In genomic region chr1:187203257-187203656, GRCh38 we compare ENCODE assay signal across 17 cellular contexts.
DNase-seq lines count a peak whose midpoint lies in the region; ATAC-seq and TF ChIP-seq lines count a peak whose summit lies in the region.
"Had no signal": no experiment of that assay in that cellular context is flagged by ENCODE, and none has a peak within 500 bp of the region (broad histone marks: within the 10 kb centered on the region; RNA-seq: fewer than 3 reads in every experiment).

No MANE protein-coding gene starts in this region.

- H3K9me3 ChIP-seq in RWPE2 (ENCODE audit: severe bottlenecking) = no peaks in the 10 kb centered on the region
- no peaks in the 10 kb centered on the region for H3K9me3 ChIP-seq in upper lobe of right lung

- TF ChIP-seq CTCF in RWPE2 (IDR thresholded peaks at IDR 0.05; ENCODE audit: poor library complexity, severe bottlenecking) (no peak), upper lobe of right lung (IDR thresholded peaks at IDR 0.05) (no peak)

- H3K36me3 ChIP-seq in RWPE2 (ENCODE audit: low read depth) (no peaks in the 10 kb centered on the region), upper lobe of right lung (no peaks in the 10 kb centered on the region)

- H3K27me3 ChIP-seq in RWPE2 (ENCODE audit: insufficient read depth, poor library complexity, severe bottlenecking) = no peaks in the 10 kb centered on the region
- H3K27me3 ChIP-seq in upper lobe of right lung = no peaks in the 10 kb centered on the region

- intact Hi-C loops in upper lobe of right lung (cut with DNase I) = no loop called here

- peak; percentile 27 for DNase-seq in DMS53 (lab: John Stamatoyannopoulos, UW)
- DNase-seq in DMS53 treated with DMSO at 0.1 percent for 48 hours (lab: John Stamatoyannopoulos, UW; ENCODE audit: unreplicated experiment) = no peak
- DNase-seq in RWPE2 (ENCODE audit: low spot score) = no peak
- peak; percentile 31 for DNase-seq in epithelial cell of prostate (ENCODE audit: low read depth, low spot score)
- peak; percentile 16 for DNase-seq in stromal cell of bone marrow (ENCODE audit: low read depth)
- DNase-seq in upper lobe of right lung = no peak
- DNase-seq: activated CD4-positive, alpha-beta memory T cell treated with anti-CD3 and anti-CD28 coated beads for 36 hours; activated effector memory CD4-positive, alpha-beta T cell treated with anti-CD3 and anti-CD28 coated beads, Interleukin-2, amount 50 U/mL, for 16 hours; caudate nucleus; KBM-7; NCI-H146; NCI-H524 treated with DMSO at 0.1 percent for 48 hours; nucleus accumbens had no signal

- ATAC-seq in RWPE2 (ENCODE audit: low read depth) = peak; percentile 84
- no peak for ATAC-seq in GM21737 (IDR thresholded peaks at IDR 0.05; ENCODE audit: unreplicated experiment)
- ATAC-seq in upper lobe of right lung = no peak
- no peak for ATAC-seq in HG02763 (IDR thresholded peaks at IDR 0.05; ENCODE audit: unreplicated experiment)

- H3K4me3 ChIP-seq in RWPE2 (ENCODE audit: severe bottlenecking) = no peak overlapping the region
- H3K4me3 ChIP-seq in upper lobe of right lung = no peak overlapping the region
- H3K4me3 ChIP-seq: skin epidermis had no signal

- no peak overlapping the region for H3K27ac ChIP-seq in RWPE2 (ENCODE audit: poor library complexity, severe bottlenecking)
- H3K27ac ChIP-seq in epithelial cell of prostate = no peak overlapping the region
- no peak overlapping the region for H3K27ac ChIP-seq in upper lobe of right lung
- H3K27ac ChIP-seq: 22Rv1, skin epidermis had no signal

- H3K4me1 ChIP-seq in RWPE2 (ENCODE audit: insufficient read depth, poor library complexity, severe bottlenecking) (no peaks in the 10 kb centered on the region), upper lobe of right lung (no peaks in the 10 kb centered on the region)

Comparison
In these comparisons a context has a peak if more than half of its experiments do, and no peak if none do; other contexts are left out.
1. DNase-seq: peak in DMS53 (single experiment), epithelial cell of prostate (single experiment) and stromal cell of bone marrow (single experiment); none in DMS53 treated with DMSO at 0.1 percent for 48 hours (single experiment), RWPE2 (single experiment) and upper lobe of right lung (single experiment).